8 cellular contexts compared by ENCODE assay signal in genomic region chr15:44296625-44297524, GRCh38. TPM values are rescaled to one million over a fixed set of nuclear protein-coding genes. Genes with fewer than 3 reads are reported as not detected.
DNase-seq lines count a peak whose midpoint lies in the region; ATAC-seq and TF ChIP-seq lines count a peak whose summit lies in the region.

No MANE protein-coding gene starts in this region.

- POLR2A ChIA-PET in MCF 10A (lab: Yijun Ruan, JAX): interaction anchor here (0.6 to 6.6 kb wide), 13 partner anchors 8 to 999 kb away, joined by 3 to 87 read pairs (median 4); partner anchors contain the start of genes CTDSPL2, GOLM2, HYPK and MFAP1

- H3K36me3 Mint-ChIP-seq in activated T-cell treated with anti-CD3 and anti-CD28 coated beads, Interleukin-2, amount 50 U/mL, for 24 hours (ENCODE audit: low read depth): peaks cover 34% of the 10 kb centered on the region
- H3K36me3 Mint-ChIP-seq in MCF 10A (ENCODE audit: insufficient read depth, unreplicated experiment): peaks cover 20% of the 10 kb centered on the region

- intact Hi-C loops in MCF 10A (cut with micrococcal nuclease): no loop called here
- intact Hi-C loops in lower lobe of right lung (cut with DNase I): no loop called here

- DNase-seq in activated T-cell treated with anti-CD3 and anti-CD28 coated beads, Interleukin-2, amount 50 U/mL, for 24 hours: no peak
- no peak for DNase-seq in activated T-cell treated with anti-CD3 and anti-CD28 coated beads, Interleukin-2, amount 50 U/mL, for 48 hours
- DNase-seq in NCI-H510A (lab: John Stamatoyannopoulos, UW) (peak; percentile 15), MCF 10A (ENCODE audit: unreplicated experiment) (peak; percentile 81), lower lobe of right lung (no peak), occipital lobe (lab: John Stamatoyannopoulos, UW) (no peak)

- H3K4me1 ChIP-seq in lower lobe of right lung: peaks cover 31% of the 10 kb centered on the region

- no peak overlapping the region for H3K4me3 Mint-ChIP-seq in activated T-cell treated with anti-CD3 and anti-CD28 coated beads, Interleukin-2, amount 50 U/mL, for 24 hours
- peak overlapping the region; percentile 32 for H3K4me3 Mint-ChIP-seq in MCF 10A (ENCODE audit: unreplicated experiment)

- ATAC-seq in lower lobe of right lung (peak; percentile 62 to 75), GM21619 (IDR thresholded peaks at IDR 0.05; ENCODE audit: unreplicated experiment) (no peak), HG02938 (IDR thresholded peaks at IDR 0.05; ENCODE audit: unreplicated experiment) (no peak)

- no peaks in the 10 kb centered on the region for H3K27me3 Mint-ChIP-seq in activated T-cell treated with anti-CD3 and anti-CD28 coated beads, Interleukin-2, amount 50 U/mL, for 24 hours
- no peaks in the 10 kb centered on the region for H3K27me3 Mint-ChIP-seq in MCF 10A (ENCODE audit: insufficient read depth, unreplicated experiment)

- BruUV-seq in MCF 10A (replicated peaks; lab: Mats Ljungman, UMichigan): no TSS peak

- no peaks in the 10 kb centered on the region for H3K36me3 ChIP-seq in lower lobe of right lung

- peak overlapping the region; percentile 73 for H3K27ac Mint-ChIP-seq in activated T-cell treated with anti-CD3 and anti-CD28 coated beads, Interleukin-2, amount 50 U/mL, for 24 hours
- peak overlapping the region; percentile 91 for H3K27ac Mint-ChIP-seq in MCF 10A (ENCODE audit: low read depth, unreplicated experiment)

- H3K27ac ChIP-seq in lower lobe of right lung: no peak overlapping the region

- H3K9me3 ChIP-seq in lower lobe of right lung: no peaks in the 10 kb centered on the region

- CTCF ChIA-PET in MCF 10A (lab: Yijun Ruan, JAX): interaction anchor here (0.6 to 1.8 kb wide), 6 partner anchors 9 to 205 kb away, joined by 3 to 5 read pairs (median 3); no protein-coding TSS in a partner anchor

- no peaks in the 10 kb centered on the region for H3K9me3 Mint-ChIP-seq in activated T-cell treated with anti-CD3 and anti-CD28 coated beads, Interleukin-2, amount 50 U/mL, for 24 hours
- no peaks in the 10 kb centered on the region for H3K9me3 Mint-ChIP-seq in MCF 10A (ENCODE audit: unreplicated experiment)

- H3K27me3 ChIP-seq in lower lobe of right lung (ENCODE audit: low read depth): no peaks in the 10 kb centered on the region

- TF ChIP-seq CTCF in MCF 10A (IDR thresholded peaks at IDR 0.05; ENCODE audit: unreplicated experiment): no peak
- TF ChIP-seq CTCF in lower lobe of right lung (IDR thresholded peaks at IDR 0.05): no peak

- peaks cover 57% of the 10 kb centered on the region for H3K4me1 Mint-ChIP-seq in activated T-cell treated with anti-CD3 and anti-CD28 coated beads, Interleukin-2, amount 50 U/mL, for 24 hours (ENCODE audit: low read depth)
- peaks cover 38% of the 10 kb centered on the region for H3K4me1 Mint-ChIP-seq in MCF 10A (ENCODE audit: insufficient read depth, unreplicated experiment)

- no peak overlapping the region for H3K4me3 ChIP-seq in lower lobe of right lung

RNA-seq across cellular contexts. Expression of gene GOLM2, which starts 8.4 kb away (rescaled TPM):
- 46.7 and 64.7 TPM in 2 replicates for total RNA-seq in MCF 10A (2022)
- 76.5 TPM for total RNA-seq in lower lobe of right lung
- total RNA-seq in occipital lobe: 224 TPM

Comparison
In these comparisons a context has a peak if more than half of its experiments do, and no peak if none do; other contexts are left out.
1. DNase-seq: peak in NCI-H510A (single experiment) and MCF 10A (single experiment); none in activated T-cell treated with anti-CD3 and anti-CD28 coated beads, Interleukin-2, amount 50 U/mL, for 24 hours (single experiment), activated T-cell treated with anti-CD3 and anti-CD28 coated beads, Interleukin-2, amount 50 U/mL, for 48 hours (0 of 2), lower lobe of right lung (single experiment) and occipital lobe (single experiment).
2. ATAC-seq: peak in lower lobe of right lung (2 of 2); none in GM21619 (single experiment) and HG02938 (single experiment).